8 cellular contexts compared by ENCODE assay signal in genomic region chr15:50181983-50182232, GRCh38. TPM values are rescaled to one million over a fixed set of nuclear protein-coding genes. Genes with fewer than 3 reads are reported as not detected.
DNase-seq lines count a peak whose midpoint lies in the region; ATAC-seq and TF ChIP-seq lines count a peak whose summit lies in the region.

Gene SLC27A2, plus strand, starts transcription at chr15:50182196. Its CDS starts 232 bp downstream, at chr15:50182428.

- peak within 1 kb of the TSS; percentile 94 for H3K4me3 Mint-ChIP-seq in type B pancreatic cell

- H3K4me3 ChIP-seq in brain microvascular endothelial cell (ENCODE audit: low read depth, low read length) = peak within 1 kb of the TSS; percentile 48
- peak within 1 kb of the TSS; percentile 41 for H3K4me3 ChIP-seq in lower leg skin (ENCODE audit: low read depth, poor library complexity, severe bottlenecking)

- peak within 1 kb of the TSS; percentile 53 for H3K27ac Mint-ChIP-seq in type B pancreatic cell

- 1 to 3% methylated on average over 6 to 9 of the region's 18 CpGs for WGBS in lower leg skin, 2 donors

- H3K36me3 ChIP-seq in brain microvascular endothelial cell (replicated peaks) = no peaks in the 10 kb centered on the region

- no peak for TF ChIP-seq POLR2A in lower leg skin (IDR thresholded peaks at IDR 0.05)

- H3K27me3 Mint-ChIP-seq in type B pancreatic cell = peaks cover 64% of the 10 kb centered on the region

- in situ Hi-C loops in brain microvascular endothelial cell (cut with HindIII; ENCODE audit: low pct_ligation_motif_present, low sequenced_read_pairs) = no loop called here

- no peaks in the 10 kb centered on the region for H3K9me3 Mint-ChIP-seq in type B pancreatic cell

- H3K36me3 Mint-ChIP-seq in type B pancreatic cell = no peaks in the 10 kb centered on the region

- H3K27me3 ChIP-seq in brain microvascular endothelial cell (replicated peaks) = peaks cover 28% of the 10 kb centered on the region

- no peak within 1 kb of the TSS for H3K27ac ChIP-seq in brain microvascular endothelial cell

- peak; percentile 40 for TF ChIP-seq CTCF in brain microvascular endothelial cell (IDR thresholded peaks at IDR 0.05; ENCODE audit: low read depth, low read length, missing control alignments)
- no peak for TF ChIP-seq CTCF in lower leg skin (IDR thresholded peaks at IDR 0.05)
- peak; percentile 63 for TF ChIP-seq CTCF in type B pancreatic cell (conservative IDR thresholded peaks at IDR 0.05)

- peaks cover 4% of the 10 kb centered on the region for H3K4me1 Mint-ChIP-seq in type B pancreatic cell (ENCODE audit: unreplicated experiment)

- DNase-seq in GDM1 (lab: John Stamatoyannopoulos, UW) = peak; percentile 53
- peak; percentile 34 for DNase-seq in NCI-H146 treated with DMSO at 0.1 percent for 48 hours (lab: John Stamatoyannopoulos, UW; ENCODE audit: unreplicated experiment)
- DNase-seq in brain microvascular endothelial cell = no peak
- DNase-seq in lower leg skin (ENCODE audit: low spot score in 2 of 2) = no peak
- DNase-seq in type B pancreatic cell (ENCODE audit: extremely low spot score, unreplicated experiment) = no peak
- no peak for DNase-seq in pons (ENCODE audit: low spot score)

- ATAC-seq in GM21825 (IDR thresholded peaks at IDR 0.05; ENCODE audit: unreplicated experiment) = peak; percentile 64
- no peak for ATAC-seq in HG03342 (IDR thresholded peaks at IDR 0.05; ENCODE audit: unreplicated experiment)

- intact Hi-C loops in lower leg skin (cut with DNase I; ENCODE audit: low total_unique reads) = no loop called here

RNA-seq across cellular contexts. Expression of gene SLC27A2, which starts in this region (rescaled TPM):
- total RNA-seq in lower leg skin = 1 to 10 TPM in 2 of 4 donors, under 1 TPM in 2; 0.53 to 4.1 (median 1.3) TPM
- total RNA-seq in type B pancreatic cell (ENCODE audit: low replicate concordance) = 5.9 and 12.0 TPM in 2 replicates

Comparison
In these comparisons a context has a peak if more than half of its experiments do, and no peak if none do; other contexts are left out.
1. DNase-seq: peak in GDM1 (single experiment) and NCI-H146 treated with DMSO at 0.1 percent for 48 hours (single experiment); none in brain microvascular endothelial cell (single experiment), lower leg skin (0 of 2), type B pancreatic cell (single experiment) and pons (single experiment).
2. CTCF ChIP-seq: peak in brain microvascular endothelial cell (single experiment) and type B pancreatic cell (single experiment); none in lower leg skin (0 of 3).